25 cellular contexts compared by ENCODE assay signal in the genomic region with DNA sequence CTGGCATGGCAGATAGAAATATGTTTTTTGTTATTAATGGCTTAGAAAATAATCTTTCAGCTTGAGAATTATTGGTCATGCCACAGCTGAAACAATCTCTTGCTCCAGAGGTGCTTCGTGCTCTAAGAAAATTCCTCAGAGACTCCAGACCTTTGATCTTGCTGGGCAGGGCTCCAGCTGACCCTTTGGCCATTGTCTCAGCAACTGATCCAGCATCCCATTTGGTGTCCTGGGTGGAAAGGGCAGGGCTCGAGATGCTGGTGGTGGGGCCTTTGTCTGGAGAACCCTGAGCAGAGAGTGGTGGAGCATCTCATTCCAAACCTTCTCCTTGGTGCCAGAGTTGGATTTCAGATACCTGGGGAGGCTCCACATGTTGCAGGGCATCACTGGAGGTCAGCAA. TPM values are rescaled to one million over a fixed set of nuclear protein-coding genes. Genes with fewer than 3 reads are reported as not detected.
DNase-seq lines count a peak whose midpoint lies in the region; ATAC-seq, FAIRE-seq and TF ChIP-seq lines count a peak whose summit lies in the region.
"Had no signal": no experiment of that assay in that cellular context is flagged by ENCODE, and none has a peak within 500 bp of the region (broad histone marks: within the 10 kb centered on the region; RNA-seq: fewer than 3 reads in every experiment).

No MANE protein-coding gene starts in this region.

- H3K36me3 ChIP-seq in left ventricle myocardium inferior (no peaks in the 10 kb centered on the region), right lobe of liver (no peaks in the 10 kb centered on the region), small intestine (ENCODE audit: control insufficient read depth in 2 of 2, insufficient read depth in 2 of 2, low read length in 2 of 2) (no peaks in the 10 kb centered on the region), vagina (no peaks in the 10 kb centered on the region), upper lobe of right lung (no peaks in the 10 kb centered on the region)
- H3K36me3 ChIP-seq: HAP-1, SJSA1 had no signal

- intact Hi-C loops in left ventricle myocardium inferior (cut with micrococcal nuclease) = no loop called here
- intact Hi-C loops in Right ventricle myocardium inferior (cut with DNase I) = no loop called here
- intact Hi-C loops in right lobe of liver (cut with DNase I) = no loop called here
- intact Hi-C loops in vagina (cut with DNase I) = loop anchor here (5.0 kb wide), 1 partner anchor 880 kb away; no protein-coding TSS in a partner anchor
- intact Hi-C loops in upper lobe of right lung (cut with DNase I) = no loop called here

- ATAC-seq in Right ventricle myocardium inferior (no peak), right lobe of liver (peak; percentile 59 to 73 (median 64)), GM21737 (IDR thresholded peaks at IDR 0.05; ENCODE audit: unreplicated experiment) (no peak), upper lobe of right lung (no peak)
- ATAC-seq in activated naive CD8-positive, alpha-beta T cell treated with anti-CD3 and anti-CD28 coated beads, Interleukin-2, amount 50 U/mL, for 24 hours = no peak
- ATAC-seq: activated CD4-positive, alpha-beta T cell treated with anti-CD3 and anti-CD28 coated beads for 36 hours; CD8-positive, alpha-beta T cell; left colon; naive thymus-derived CD8-positive, alpha-beta T cell; Panc1 had no signal

- TF ChIP-seq CTCF in left ventricle myocardium inferior (IDR thresholded peaks at IDR 0.05; ENCODE audit: borderline replicate concordance) (no peak), right lobe of liver (IDR thresholded peaks at IDR 0.05) (no peak), vagina (IDR thresholded peaks at IDR 0.05) (no peak), upper lobe of right lung (IDR thresholded peaks at IDR 0.05) (no peak)

- DNase-seq in left ventricle myocardium inferior (peak; percentile 45), Right ventricle myocardium inferior (ENCODE audit: missing footprints) (no peak), right lobe of liver (peak; percentile 51 to 88 (median 85)), small intestine (peak; percentile 70), vagina (ENCODE audit: extremely low spot score in 2 of 2) (peak in 1 of 2 donors; percentile 81), upper lobe of right lung (no peak)
- no peak for DNase-seq in activated naive CD8-positive, alpha-beta T cell treated with anti-CD3 and anti-CD28 coated beads, Interleukin-2, amount 50 U/mL, for 24 hours
- DNase-seq: activated CD4-positive, alpha-beta T cell treated with anti-CD3 and anti-CD28 coated beads for 36 hours; activated gamma-delta T cell; CD8-positive, alpha-beta T cell; cortex of kidney; DMS 273 treated with DMSO at 0.1 percent for 48 hours; glutamatergic neuron; left colon; naive thymus-derived CD8-positive, alpha-beta T cell; NCI-H1048; NCI-H1694 treated with DMSO at 0.1 percent for 48 hours; NCI-H2171; NCI-H524; NK-92 treated with Interleukin-12 subunit alpha and Interleukin-12 subunit beta, amount 100 ng/mL, for 24 hours; T-helper 1 cell had no signal

- H3K4me1 Mint-ChIP-seq in activated naive CD8-positive, alpha-beta T cell treated with anti-CD3 and anti-CD28 coated beads, Interleukin-2, amount 50 U/mL, for 24 hours = peaks cover under 1% of the 10 kb centered on the region
- H3K4me1 Mint-ChIP-seq: activated CD4-positive, alpha-beta T cell treated with anti-CD3 and anti-CD28 coated beads for 36 hours had no signal

- H3K27ac Mint-ChIP-seq in activated naive CD8-positive, alpha-beta T cell treated with anti-CD3 and anti-CD28 coated beads, Interleukin-2, amount 50 U/mL, for 24 hours = no peak overlapping the region
- H3K27ac Mint-ChIP-seq: activated CD4-positive, alpha-beta T cell treated with anti-CD3 and anti-CD28 coated beads for 36 hours; CD8-positive, alpha-beta T cell; naive thymus-derived CD8-positive, alpha-beta T cell had no signal

- H3K9me3 ChIP-seq in left ventricle myocardium inferior (replicated peaks) (no peaks in the 10 kb centered on the region), right lobe of liver (no peaks in the 10 kb centered on the region), small intestine (ENCODE audit: control insufficient read depth, low read depth) (no peaks in the 10 kb centered on the region), vagina (no peaks in the 10 kb centered on the region), upper lobe of right lung (no peaks in the 10 kb centered on the region)
- H3K9me3 ChIP-seq: HAP-1, SJSA1 had no signal

- no peaks in the 10 kb centered on the region for H3K9me3 Mint-ChIP-seq in activated naive CD8-positive, alpha-beta T cell treated with anti-CD3 and anti-CD28 coated beads, Interleukin-2, amount 50 U/mL, for 24 hours
- H3K9me3 Mint-ChIP-seq: CD8-positive, alpha-beta T cell; naive thymus-derived CD8-positive, alpha-beta T cell had no signal

- H3K27me3 ChIP-seq in left ventricle myocardium inferior (ENCODE audit: low read depth) = no peaks in the 10 kb centered on the region
- no peaks in the 10 kb centered on the region for H3K27me3 ChIP-seq in right lobe of liver
- no peaks in the 10 kb centered on the region for H3K27me3 ChIP-seq in small intestine (ENCODE audit: control insufficient read depth in 2 of 2, insufficient read depth in 2 of 2, low read length in 2 of 2)
- no peaks in the 10 kb centered on the region for H3K27me3 ChIP-seq in vagina
- no peaks in the 10 kb centered on the region for H3K27me3 ChIP-seq in upper lobe of right lung
- H3K27me3 ChIP-seq: SJSA1 had no signal

- H3K27ac ChIP-seq in left ventricle myocardium inferior (replicated peaks) (peak overlapping the region; percentile 20), right lobe of liver (peak overlapping the region in 2 of 3 donors; percentile 67 to 86), small intestine (ENCODE audit: low read depth in 1 of 2, low read length in 1 of 2) (peak overlapping the region in 1 of 2 donors; percentile 2), vagina (peak overlapping the region; percentile 68), upper lobe of right lung (no peak overlapping the region)
- H3K27ac ChIP-seq: SJSA1 had no signal

- H3K36me3 Mint-ChIP-seq in activated naive CD8-positive, alpha-beta T cell treated with anti-CD3 and anti-CD28 coated beads, Interleukin-2, amount 50 U/mL, for 24 hours (ENCODE audit: low read depth) = no peaks in the 10 kb centered on the region
- H3K36me3 Mint-ChIP-seq: CD8-positive, alpha-beta T cell; naive thymus-derived CD8-positive, alpha-beta T cell had no signal

- no peak for TF ChIP-seq POLR2A in right lobe of liver (IDR thresholded peaks at IDR 0.05)
- no peak for TF ChIP-seq POLR2A in vagina (IDR thresholded peaks at IDR 0.05)

- WGBS in right lobe of liver (ENCODE audit: insufficient coverage, low coverage, low lambda C conversion rate, missing lambda C conversion rate) = 10% methylated on average over 2 of the region's 2 CpGs
- WGBS in small intestine, 3 donors = 23 to 63% (median 31%) methylated on average over 2 of the region's 2 CpGs

- no peaks in the 10 kb centered on the region for H3K27me3 Mint-ChIP-seq in activated naive CD8-positive, alpha-beta T cell treated with anti-CD3 and anti-CD28 coated beads, Interleukin-2, amount 50 U/mL, for 24 hours
- H3K27me3 Mint-ChIP-seq: activated CD4-positive, alpha-beta T cell treated with anti-CD3 and anti-CD28 coated beads for 36 hours had no signal

- H3K4me1 ChIP-seq in left ventricle myocardium inferior (peaks cover 32% of the 10 kb centered on the region), right lobe of liver (peaks cover 0 to 48% (median 13%) of the 10 kb centered on the region in 4 donors), small intestine (ENCODE audit: control insufficient read depth in 2 of 2, insufficient read depth in 1 of 2, low read depth in 1 of 2, low read length in 1 of 2) (peaks cover 0 to 3% of the 10 kb centered on the region in 2 donors), vagina (peaks cover 21% of the 10 kb centered on the region), upper lobe of right lung (no peaks in the 10 kb centered on the region)
- H3K4me1 ChIP-seq: HAP-1, SJSA1 had no signal

- no peak for FAIRE-seq in small intestine (lab: Jason Lieb, UNC)

- H3K4me3 Mint-ChIP-seq in activated naive CD8-positive, alpha-beta T cell treated with anti-CD3 and anti-CD28 coated beads, Interleukin-2, amount 50 U/mL, for 24 hours = no peak overlapping the region
- H3K4me3 Mint-ChIP-seq: activated CD4-positive, alpha-beta T cell treated with anti-CD3 and anti-CD28 coated beads for 36 hours; CD8-positive, alpha-beta T cell; naive thymus-derived CD8-positive, alpha-beta T cell had no signal

- H3K4me3 ChIP-seq in left ventricle myocardium inferior (no peak overlapping the region), right lobe of liver (no peak overlapping the region), small intestine (ENCODE audit: low read depth in 1 of 2, low read length in 2 of 2) (no peak overlapping the region), vagina (no peak overlapping the region), upper lobe of right lung (no peak overlapping the region)
- H3K4me3 ChIP-seq: HAP-1, SJSA1 had no signal

RNA-seq across cellular contexts. Expression of a gene that starts 43.2 kb away (rescaled TPM):
- total RNA-seq in left ventricle myocardium inferior (132 TPM), Right ventricle myocardium inferior (113 TPM), right lobe of liver (100 to 1,000 TPM in 2 of 6 experiments, 10 to 100 TPM in 4; 36.3 to 173 (median 72.8) TPM), vagina (134 TPM), upper lobe of right lung (137 TPM)
- 10 to 100 TPM in 1 of 3 donors, 1 to 10 TPM in 2; 9.2 to 31.1 (median 9.8) TPM for polyA plus RNA-seq in small intestine

Comparison
In these comparisons a context has a peak if more than half of its experiments do, and no peak if none do; other contexts are left out.
1. DNase-seq: peak in left ventricle myocardium inferior (single experiment), right lobe of liver (3 of 3) and small intestine (single experiment); none in Right ventricle myocardium inferior (single experiment), upper lobe of right lung (single experiment) and activated naive CD8-positive, alpha-beta T cell treated with anti-CD3 and anti-CD28 coated beads, Interleukin-2, amount 50 U/mL, for 24 hours (single experiment).
2. ATAC-seq: peak in right lobe of liver (4 of 4); none in Right ventricle myocardium inferior (single experiment), GM21737 (single experiment), upper lobe of right lung (single experiment) and activated naive CD8-positive, alpha-beta T cell treated with anti-CD3 and anti-CD28 coated beads, Interleukin-2, amount 50 U/mL, for 24 hours (single experiment).